In the genomic region with DNA sequence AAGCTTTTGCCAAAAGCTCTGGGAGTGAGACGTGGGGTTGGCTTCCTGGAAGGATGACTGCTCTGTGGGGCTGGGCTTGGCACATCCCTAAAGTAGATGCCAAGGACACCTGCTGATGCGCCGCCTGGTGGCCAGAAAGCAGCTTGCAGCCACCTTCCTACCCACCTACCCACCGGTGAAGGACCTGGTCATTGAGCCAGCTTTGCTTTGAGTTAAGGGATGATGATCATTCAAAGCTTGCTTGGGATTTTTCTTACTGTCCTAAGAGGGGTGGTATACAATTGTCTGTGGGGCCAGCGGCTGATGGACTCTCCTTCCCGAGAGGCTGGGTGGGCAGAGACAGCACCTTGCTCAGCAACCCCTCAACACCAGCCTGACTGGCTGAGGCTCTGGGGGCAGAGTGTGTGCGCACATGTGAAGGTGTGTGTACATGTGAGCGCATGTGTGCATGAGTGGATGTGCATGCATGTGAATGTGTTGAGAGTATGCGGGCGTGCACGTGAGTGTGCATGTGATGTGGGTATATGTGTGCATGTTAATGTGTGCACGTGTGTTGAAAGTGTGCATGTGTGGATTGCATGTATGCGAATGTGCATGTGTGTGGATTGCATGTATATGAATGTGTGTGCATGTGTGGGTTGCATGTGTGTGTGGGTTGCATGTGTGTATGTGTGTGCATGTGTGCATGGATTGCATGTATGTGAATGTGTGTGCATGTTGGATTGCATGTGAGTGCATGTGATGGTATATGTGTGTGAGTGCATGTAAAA, we compare ENCODE assay signal across 8 cellular contexts. TPM values are rescaled to one million over a fixed set of nuclear protein-coding genes. Genes with fewer than 3 reads are reported as not detected.
A peak's percentile ranks its signal among the peaks of the same experiment; 100 is the strongest.
DNase-seq lines count a peak whose midpoint lies in the region; ATAC-seq and TF ChIP-seq lines count a peak whose summit lies in the region.

No MANE protein-coding gene starts in this region.

- H2BK15ac ChIP-seq in neuronal stem cell (ENCODE audit: low read length), result no peak overlapping the region

- H3K27ac ChIP-seq in neuronal stem cell (replicated peaks; ENCODE audit: low read length) (no peak overlapping the region), thoracic aorta (no peak overlapping the region)

- no peak overlapping the region for H2AK5ac ChIP-seq in neuronal stem cell (ENCODE audit: low read depth, low read length)

- ATAC-seq in esophagus mucosa (peak; percentile 45), thoracic aorta (ENCODE audit: insufficient number of reproducible peaks, low FRiP score, low read depth) (no peak)

- H3K14ac ChIP-seq in neuronal stem cell (ENCODE audit: low read length), result no peak overlapping the region

- H3K23ac ChIP-seq in neuronal stem cell (ENCODE audit: low read depth, low read length, poor library complexity), result peak overlapping the region; percentile 68

- no peak overlapping the region for H3K18ac ChIP-seq in neuronal stem cell (ENCODE audit: low read length)

- no peak overlapping the region for H3K4ac ChIP-seq in neuronal stem cell (ENCODE audit: low read length)

- peaks cover 0 to under 1% of the 10 kb centered on the region in 2 donors for H3K36me3 ChIP-seq in neuronal stem cell (replicated peaks in 1 of 2; ENCODE audit: control insufficient read depth in 2 of 2, insufficient read depth in 2 of 2, low read length in 2 of 2)
- H3K36me3 ChIP-seq in thoracic aorta, result peaks cover 16% of the 10 kb centered on the region

- no peak overlapping the region for H4K8ac ChIP-seq in neuronal stem cell (ENCODE audit: low read depth, low read length)

- H2BK120ac ChIP-seq in neuronal stem cell (ENCODE audit: low read depth, low read length), result no peak overlapping the region

- H3K4me2 ChIP-seq in neuronal stem cell (ENCODE audit: insufficient read depth, low read length, poor library complexity, severe bottlenecking), result no peak overlapping the region

- peak overlapping the region; percentile 68 for H4K91ac ChIP-seq in neuronal stem cell (ENCODE audit: low read depth, low read length, poor library complexity)

- H3K4me3 ChIP-seq in neuronal stem cell (ENCODE audit: low read length in 2 of 2) (peak overlapping the region in 1 of 2 donors; percentile 68), thoracic aorta (no peak overlapping the region)

- TF ChIP-seq CTCF in thoracic aorta (IDR thresholded peaks at IDR 0.05), result peak; percentile 85

- peaks cover 2% of the 10 kb centered on the region for H3K79me1 ChIP-seq in neuronal stem cell (ENCODE audit: low read depth, low read length)

- no peak overlapping the region for H2AFZ ChIP-seq in neuronal stem cell (ENCODE audit: low read length)

- H3K9me3 ChIP-seq in neuronal stem cell (replicated peaks in 1 of 2; ENCODE audit: control insufficient read depth in 2 of 2, insufficient read depth in 1 of 2, low read depth in 1 of 2, low read length in 2 of 2), result peaks cover 0 to 8% of the 10 kb centered on the region in 2 donors
- no peaks in the 10 kb centered on the region for H3K9me3 ChIP-seq in thoracic aorta

- H2BK5ac ChIP-seq in neuronal stem cell (ENCODE audit: low read length), result no peak overlapping the region

- WGBS in neuronal stem cell (ENCODE audit: extremely low coverage in 2 of 2, insufficient read length in 2 of 2, insufficient replicate concordance in 1 of 2), 2 donors, result no CpG with 5 or more reads among the region's 13 CpGs

- H2BK12ac ChIP-seq in neuronal stem cell (ENCODE audit: low read length), result no peak overlapping the region

- peak overlapping the region; percentile 88 for H3K9ac ChIP-seq in neuronal stem cell (ENCODE audit: low read depth, low read length, poor library complexity)

- DNase-seq in NCI-H510A treated with DMSO at 0.1 percent for 48 hours (lab: John Stamatoyannopoulos, UW) (peak; percentile 55), NCI-H510A (lab: John Stamatoyannopoulos, UW) (no peak), NCI-H774 (lab: John Stamatoyannopoulos, UW) (peak; percentile 75), neuronal stem cell (ENCODE audit: low spot score) (no peak), thoracic aorta (ENCODE audit: low spot score) (no peak), pons (ENCODE audit: low spot score) (no peak)
- DNase-seq in activated CD8-positive, alpha-beta memory T cell treated with anti-CD3 and anti-CD28 coated beads, Interleukin-2, amount 50 U/mL, for 48 hours, result peak; percentile 88

- H3K4me1 ChIP-seq in neuronal stem cell (ENCODE audit: control insufficient read depth in 2 of 2, insufficient read depth in 1 of 2, low read depth in 1 of 2, low read length in 2 of 2) (peaks cover 0 to 5% of the 10 kb centered on the region in 2 donors), thoracic aorta (ENCODE audit: control insufficient read depth in 1 of 2, low read depth in 2 of 2) (peaks cover 10 to 67% of the 10 kb centered on the region in 2 donors)

- H3K27me3 ChIP-seq in neuronal stem cell (ENCODE audit: control insufficient read depth in 3 of 3, insufficient read depth in 3 of 3, low read depth in 1 of 3, low read length in 3 of 3) (peaks cover 0 to 19% (median 2%) of the 10 kb centered on the region in 3 experiments), thoracic aorta (replicated peaks; ENCODE audit: insufficient read depth) (no peaks in the 10 kb centered on the region)

RNA-seq across cellular contexts. Expression of a gene that starts 18.6 kb away (rescaled TPM):
- 4.1 TPM for total RNA-seq in esophagus mucosa
- 1.3 TPM for polyA plus RNA-seq in neuronal stem cell (2013, experiment 1 of 2)
- 1.6 TPM for polyA plus RNA-seq in neuronal stem cell (2013, experiment 2 of 2)
- total RNA-seq in thoracic aorta, result 100 to 1,000 TPM; 445 to 518 TPM

RNA-seq across cellular contexts. Expression of a gene that starts 32.0 kb away (rescaled TPM):
- total RNA-seq in esophagus mucosa, result 6.5 TPM
- polyA plus RNA-seq in neuronal stem cell (2013, experiment 1 of 2), result 17.4 TPM
- 18.1 TPM for polyA plus RNA-seq in neuronal stem cell (2013, experiment 2 of 2)
- total RNA-seq in thoracic aorta, result 10 to 100 TPM; 50.0 to 75.9 TPM

RNA-seq across cellular contexts. Expression of a gene that starts 33.0 kb away (rescaled TPM):
- total RNA-seq in esophagus mucosa (55.5 TPM), thoracic aorta (10 to 100 TPM; 21.4 to 41.0 TPM)
- 30.7 TPM for polyA plus RNA-seq in neuronal stem cell (2013, experiment 1 of 2)
- 30.5 TPM for polyA plus RNA-seq in neuronal stem cell (2013, experiment 2 of 2)

Comparison
In these comparisons a context has a peak if more than half of its experiments do, and no peak if none do; other contexts are left out.
1. DNase-seq: peak in NCI-H510A treated with DMSO at 0.1 percent for 48 hours (single experiment), NCI-H774 (single experiment) and activated CD8-positive, alpha-beta memory T cell treated with anti-CD3 and anti-CD28 coated beads, Interleukin-2, amount 50 U/mL, for 48 hours (single experiment); none in NCI-H510A (single experiment), neuronal stem cell (single experiment), thoracic aorta (single experiment) and pons (single experiment).
2. RNA of a gene that starts 18.6 kb away (total RNA-seq): 445 to 518 TPM in thoracic aorta; 4.1 TPM in esophagus mucosa (single experiment); every median in the first group is over 10 times any median in the second.